ENCODE assay signal across 8 cellular contexts in genomic region chr1:161766102-161766981, GRCh38. TPM values are rescaled to one million over a fixed set of nuclear protein-coding genes. Genes with fewer than 3 reads are reported as not detected.
DNase-seq lines count a peak whose midpoint lies in the region; ATAC-seq and TF ChIP-seq lines count a peak whose summit lies in the region.

A gene with protein sequence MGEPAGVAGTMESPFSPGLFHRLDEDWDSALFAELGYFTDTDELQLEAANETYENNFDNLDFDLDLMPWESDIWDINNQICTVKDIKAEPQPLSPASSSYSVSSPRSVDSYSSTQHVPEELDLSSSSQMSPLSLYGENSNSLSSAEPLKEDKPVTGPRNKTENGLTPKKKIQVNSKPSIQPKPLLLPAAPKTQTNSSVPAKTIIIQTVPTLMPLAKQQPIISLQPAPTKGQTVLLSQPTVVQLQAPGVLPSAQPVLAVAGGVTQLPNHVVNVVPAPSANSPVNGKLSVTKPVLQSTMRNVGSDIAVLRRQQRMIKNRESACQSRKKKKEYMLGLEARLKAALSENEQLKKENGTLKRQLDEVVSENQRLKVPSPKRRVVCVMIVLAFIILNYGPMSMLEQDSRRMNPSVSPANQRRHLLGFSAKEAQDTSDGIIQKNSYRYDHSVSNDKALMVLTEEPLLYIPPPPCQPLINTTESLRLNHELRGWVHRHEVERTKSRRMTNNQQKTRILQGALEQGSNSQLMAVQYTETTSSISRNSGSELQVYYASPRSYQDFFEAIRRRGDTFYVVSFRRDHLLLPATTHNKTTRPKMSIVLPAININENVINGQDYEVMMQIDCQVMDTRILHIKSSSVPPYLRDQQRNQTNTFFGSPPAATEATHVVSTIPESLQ (plus strand): TSS chr1:161766320. CDS start chr1:161766361, 41 bp downstream.

- H3K27ac ChIP-seq in RWPE1 = peak within 1 kb of the TSS; percentile 78

- peak within 1 kb of the TSS; percentile 97 for H3K4me3 Mint-ChIP-seq in activated T-helper 17 cell treated with anti-CD3 and anti-CD28 coated beads, Interleukin-2, amount 50 U/mL, for 72 hours
- H3K4me3 Mint-ChIP-seq in natural killer cell treated with Interleukin-12 subunit alpha and Interleukin-12 subunit beta and Interleukin-15 and Interleukin-18, amount 100 ng/mL, for 72 hours = peak within 1 kb of the TSS; percentile 98

- H3K9me3 Mint-ChIP-seq in activated T-helper 17 cell treated with anti-CD3 and anti-CD28 coated beads, Interleukin-2, amount 50 U/mL, for 72 hours = no peaks in the 10 kb centered on the region
- no peaks in the 10 kb centered on the region for H3K9me3 Mint-ChIP-seq in natural killer cell treated with Interleukin-12 subunit alpha and Interleukin-12 subunit beta and Interleukin-15 and Interleukin-18, amount 100 ng/mL, for 72 hours

- DNase-seq in DMS53 treated with DMSO at 0.1 percent for 48 hours (lab: John Stamatoyannopoulos, UW; ENCODE audit: unreplicated experiment) (peak; percentile 95), LHCN-M2 (ENCODE audit: low read depth) (peak; percentile 93), RWPE1 (ENCODE audit: low spot score) (peak; percentile 76), fibroblast of peridontal ligament (ENCODE audit: extremely low read depth) (peak; percentile 96)
- DNase-seq in natural killer cell treated with Interleukin-12 subunit alpha and Interleukin-12 subunit beta and Interleukin-15 and Interleukin-18, amount 100 ng/mL, for 72 hours (ENCODE audit: low spot score) = peak; percentile 84
- DNase-seq in stimulated activated naive CD4-positive, alpha-beta T cell treated with Interleukin-2 at 50 U/mL for 16 hours (lab: John Stamatoyannopoulos, UW) = peak; percentile 76

- peaks cover 20% of the 10 kb centered on the region for H3K36me3 Mint-ChIP-seq in activated T-helper 17 cell treated with anti-CD3 and anti-CD28 coated beads, Interleukin-2, amount 50 U/mL, for 72 hours (ENCODE audit: low read depth)
- H3K36me3 Mint-ChIP-seq in natural killer cell treated with Interleukin-12 subunit alpha and Interleukin-12 subunit beta and Interleukin-15 and Interleukin-18, amount 100 ng/mL, for 72 hours = peaks cover 8% of the 10 kb centered on the region

- H3K27me3 Mint-ChIP-seq in activated T-helper 17 cell treated with anti-CD3 and anti-CD28 coated beads, Interleukin-2, amount 50 U/mL, for 72 hours = no peaks in the 10 kb centered on the region
- H3K27me3 Mint-ChIP-seq in natural killer cell treated with Interleukin-12 subunit alpha and Interleukin-12 subunit beta and Interleukin-15 and Interleukin-18, amount 100 ng/mL, for 72 hours = no peaks in the 10 kb centered on the region

- CTCF ChIA-PET in RWPE1 (lab: Yijun Ruan, JAX) = interaction anchor here (0.6 to 0.7 kb wide), 3 partner anchors 10 to 520 kb away, joined by 3 to 6 read pairs (median 4); no protein-coding TSS in a partner anchor

- POLR2A ChIA-PET in RWPE1 (lab: Yijun Ruan, JAX; ENCODE audit: low non-redundant PET) = no interaction called here

- ATAC-seq in GM21786 (IDR thresholded peaks at IDR 0.05; ENCODE audit: unreplicated experiment) = peak; percentile 70
- peak; percentile 80 for ATAC-seq in activated T-helper 17 cell treated with anti-CD3 and anti-CD28 coated beads, Interleukin-2, amount 50 U/mL, for 72 hours (replicated peaks)
- peak; percentile 90 to 94 for ATAC-seq in natural killer cell treated with Interleukin-12 subunit alpha and Interleukin-12 subunit beta and Interleukin-15 and Interleukin-18, amount 100 ng/mL, for 72 hours

- peak within 1 kb of the TSS; percentile 97 for H3K27ac Mint-ChIP-seq in activated T-helper 17 cell treated with anti-CD3 and anti-CD28 coated beads, Interleukin-2, amount 50 U/mL, for 72 hours
- peak within 1 kb of the TSS; percentile 93 to 97 for H3K27ac Mint-ChIP-seq in natural killer cell treated with Interleukin-12 subunit alpha and Interleukin-12 subunit beta and Interleukin-15 and Interleukin-18, amount 100 ng/mL, for 72 hours

- H3K4me1 Mint-ChIP-seq in activated T-helper 17 cell treated with anti-CD3 and anti-CD28 coated beads, Interleukin-2, amount 50 U/mL, for 72 hours = peaks cover 19% of the 10 kb centered on the region
- H3K4me1 Mint-ChIP-seq in natural killer cell treated with Interleukin-12 subunit alpha and Interleukin-12 subunit beta and Interleukin-15 and Interleukin-18, amount 100 ng/mL, for 72 hours (ENCODE audit: low read depth in 2 of 2) = peaks cover 28 to 41% of the 10 kb centered on the region in 2 donors

- TF ChIP-seq CTCF in RWPE1 (conservative IDR thresholded peaks at IDR 0.05; ENCODE audit: low read depth) = no peak

RNA-seq across cellular contexts. Expression of the gene that starts here (rescaled TPM):
- 19.0 and 23.5 TPM in 2 replicates for total RNA-seq in LHCN-M2 (2014; rRNA removed)
- 8.9 TPM for polyA plus RNA-seq in LHCN-M2 (2012)
- total RNA-seq in activated T-helper 17 cell treated with anti-CD3 and anti-CD28 coated beads, Interleukin-2, amount 50 U/mL, for 72 hours = 10 to 100 TPM; 17.5 to 24.9 TPM
- total RNA-seq in natural killer cell treated with Interleukin-12 subunit alpha and Interleukin-12 subunit beta and Interleukin-15 and Interleukin-18, amount 100 ng/mL, for 72 hours = 10 to 100 TPM; 25.5 to 26.4 TPM

Comparison
In these comparisons a context has a peak if more than half of its experiments do, and no peak if none do; other contexts are left out.
1. Peak in every context shown above with its lines: DNase-seq, ATAC-seq and H3K27ac ChIP-seq.